Comparison of ENCODE assay signal across 19 cellular contexts in genomic region chr11:80188228-80188627, GRCh38.
"Had no signal": no experiment of that assay in that cellular context is flagged by ENCODE, and none has a peak within 500 bp of the region (broad histone marks: within the 10 kb centered on the region; RNA-seq: fewer than 3 reads in every experiment).

No MANE protein-coding gene starts in this region.

- H3K4me3 ChIP-seq: esophagus squamous epithelium, gastroesophageal sphincter, psoas muscle, right lobe of liver, tibial artery, upper lobe of left lung, uterus had no signal

- H3K27ac ChIP-seq: esophagus squamous epithelium, gastroesophageal sphincter, neutrophil, psoas muscle, right lobe of liver, tibial artery, upper lobe of left lung, uterus had no signal

- H3K27ac Mint-ChIP-seq: effector memory CD8-positive, alpha-beta T cell; mesothelial cell of epicardium; natural killer cell treated with Interleukin-12 subunit alpha and Interleukin-12 subunit beta and Interleukin-15 and Interleukin-18, amount 100 ng/mL, for 72 hours; stimulated activated effector memory CD8-positive, alpha-beta T cell treated with anti-CD3 and anti-CD28 coated beads, Interleukin-12 subunit alpha, Interleukin-12 subunit beta, amount 100 ng/mL, for 72 hours; stimulated activated naive CD8-positive, alpha-beta T cell treated with anti-CD3 and anti-CD28 coated beads, Interleukin-15, Interleukin-2, amounts not matched to agents 100 ng/mL and 50 ng/mL, for 24 hours had no signal

- H3K36me3 ChIP-seq: esophagus squamous epithelium, gastroesophageal sphincter, neutrophil, right lobe of liver, tibial artery, upper lobe of left lung, uterus had no signal

- H3K4me3 Mint-ChIP-seq: effector memory CD8-positive, alpha-beta T cell; mesothelial cell of epicardium; natural killer cell treated with Interleukin-12 subunit alpha and Interleukin-12 subunit beta and Interleukin-15 and Interleukin-18, amount 100 ng/mL, for 72 hours; stimulated activated effector memory CD8-positive, alpha-beta T cell treated with anti-CD3 and anti-CD28 coated beads, Interleukin-12 subunit alpha, Interleukin-12 subunit beta, amount 100 ng/mL, for 72 hours; stimulated activated naive CD8-positive, alpha-beta T cell treated with anti-CD3 and anti-CD28 coated beads, Interleukin-15, Interleukin-2, amounts not matched to agents 100 ng/mL and 50 ng/mL, for 24 hours had no signal

- H3K4me1 Mint-ChIP-seq: stimulated activated effector memory CD8-positive, alpha-beta T cell treated with anti-CD3 and anti-CD28 coated beads, Interleukin-12 subunit alpha, Interleukin-12 subunit beta, amount 100 ng/mL, for 72 hours had no signal

- H3K36me3 Mint-ChIP-seq: mesothelial cell of epicardium; stimulated activated effector memory CD8-positive, alpha-beta T cell treated with anti-CD3 and anti-CD28 coated beads, Interleukin-12 subunit alpha, Interleukin-12 subunit beta, amount 100 ng/mL, for 72 hours had no signal

- ATAC-seq: effector memory CD8-positive, alpha-beta T cell; gastroesophageal sphincter; left lobe of liver; natural killer cell treated with Interleukin-12 subunit alpha and Interleukin-12 subunit beta and Interleukin-15 and Interleukin-18, amount 100 ng/mL, for 72 hours; psoas muscle; right lobe of liver; stimulated activated effector memory CD8-positive, alpha-beta T cell treated with anti-CD3 and anti-CD28 coated beads, Interleukin-12 subunit alpha, Interleukin-12 subunit beta, amount 100 ng/mL, for 72 hours had no signal

- H3K27me3 ChIP-seq: gastroesophageal sphincter, neutrophil, right lobe of liver, tibial artery, upper lobe of left lung, uterus had no signal

- H3K27me3 Mint-ChIP-seq: effector memory CD8-positive, alpha-beta T cell; natural killer cell treated with Interleukin-12 subunit alpha and Interleukin-12 subunit beta and Interleukin-15 and Interleukin-18, amount 100 ng/mL, for 72 hours; stimulated activated naive CD8-positive, alpha-beta T cell treated with anti-CD3 and anti-CD28 coated beads, Interleukin-15, Interleukin-2, amounts not matched to agents 100 ng/mL and 50 ng/mL, for 24 hours had no signal

- DNase-seq: effector memory CD8-positive, alpha-beta T cell; esophagus squamous epithelium; foreskin fibroblast; mammary epithelial cell; psoas muscle; retina; right lobe of liver; stimulated activated CD4-positive, alpha-beta T cell treated with anti-CD3 and anti-CD28 coated beads, Interleukin-4, amount 100 ng/mL, for 1 hour; stimulated activated CD8-positive, alpha-beta memory T cell treated with anti-CD3 and anti-CD28 coated beads, Interleukin-4, amount 100 ng/mL, for 48 hours; tibial artery; upper lobe of left lung; uterus had no signal

- H3K9me3 Mint-ChIP-seq: mesothelial cell of epicardium had no signal

- H3K4me1 ChIP-seq: gastroesophageal sphincter, psoas muscle, right lobe of liver, tibial artery, upper lobe of left lung, uterus had no signal

- H3K9me3 ChIP-seq: esophagus squamous epithelium, gastroesophageal sphincter, neutrophil, psoas muscle, right lobe of liver, tibial artery, upper lobe of left lung, uterus had no signal
